ENCODE assay signal across 8 cellular contexts in genomic region chr9:78031826-78032598, GRCh38. TPM values are rescaled to one million over a fixed set of nuclear protein-coding genes. Genes with fewer than 3 reads are reported as not detected.
A peak's percentile ranks its signal among the peaks of the same experiment; 100 is the strongest.
DNase-seq lines count a peak whose midpoint lies in the region; ATAC-seq and TF ChIP-seq lines count a peak whose summit lies in the region.

No MANE protein-coding gene starts in this region.

- ATAC-seq in IMR-90 (ENCODE audit: low read depth) (peak; percentile 85), PC-3 (peak; percentile 74), HG03469 (IDR thresholded peaks at IDR 0.05; ENCODE audit: unreplicated experiment) (no peak)
- ATAC-seq in activated T-cell treated with anti-CD3 and anti-CD28 coated beads, Interleukin-2, amount 50 U/mL, for 4 hours, result peak; percentile 45 to 47

- BruUV-seq in IMR-90 (replicated peaks; lab: Mats Ljungman, UMichigan), result no TSS peak
- BruUV-seq in PC-3 (replicated peaks; lab: Mats Ljungman, UMichigan), result no TSS peak

- peak overlapping the region; percentile 87 for H3K14ac ChIP-seq in IMR-90 (replicated peaks; ENCODE audit: low read depth, low read length)

- peaks cover 0 to 26% of the 10 kb centered on the region in 2 experiments; a peak in 3 of 4 replicates for H3K79me1 ChIP-seq in IMR-90 (ENCODE audit: low read depth in 1 of 2, low read length in 2 of 2)

- 0% methylated on average over 36 of the region's 100 CpGs; no CpG with 5 or more reads in 1 of the 2 experiments for WGBS in IMR-90 (ENCODE audit: extremely low coverage in 2 of 2, insufficient read length in 1 of 2), 2 experiments

- peaks cover 12% of the 10 kb centered on the region for H3K79me2 ChIP-seq in PC-3 (ENCODE audit: low read length)

- no peak for TF ChIP-seq CTCF in IMR-90 (conservative IDR thresholded peaks at IDR 0.05; ENCODE audit: low read depth, low read length)
- TF ChIP-seq CTCF in PC-3 (conservative IDR thresholded peaks at IDR 0.05; ENCODE audit: low read depth, low read length), result no peak
- TF ChIP-seq CTCF in epithelial cell of proximal tubule (conservative IDR thresholded peaks at IDR 0.05; ENCODE audit: low read depth, low read length), result no peak

- no peak; the same call in 1 of the 2 replicates for TF ChIP-seq POLR2A in IMR-90 (IDR thresholded peaks at IDR 0.05; ENCODE audit: low read depth, low read length)

- peaks cover 0 to 5% (median 0%) of the 10 kb centered on the region in 8 donors for H3K9me3 Mint-ChIP-seq in CD4-positive, alpha-beta memory T cell
- no peaks in the 10 kb centered on the region for H3K9me3 Mint-ChIP-seq in activated T-cell treated with anti-CD3 and anti-CD28 coated beads, Interleukin-2, amount 50 U/mL, for 4 hours

- no peaks in the 10 kb centered on the region for H3K9me2 ChIP-seq in PC-3 (replicated peaks; ENCODE audit: low read length)

- no peak for TF ChIP-seq RAD21 in IMR-90 (IDR thresholded peaks at IDR 0.05; ENCODE audit: low read length)

- no peaks in the 10 kb centered on the region for H3K27me3 Mint-ChIP-seq in CD4-positive, alpha-beta memory T cell
- H3K27me3 Mint-ChIP-seq in activated T-cell treated with anti-CD3 and anti-CD28 coated beads, Interleukin-2, amount 50 U/mL, for 4 hours (ENCODE audit: low read depth), result peaks cover 2% of the 10 kb centered on the region

- intact Hi-C loops in CD4-positive, alpha-beta memory T cell (cut with micrococcal nuclease), result loop anchor here (1.0 to 10.0 kb wide), 4 partner anchors 125 to 855 kb away; partner anchors contain the start of genes CEP78 and VPS13A
- intact Hi-C loops in IMR-90 (cut with micrococcal nuclease) (loop anchor here (5.0 to 10.0 kb wide), 3 partner anchors 447 to 855 kb away; partner anchors contain the start of gene VPS13A), PC-3 (cut with micrococcal nuclease) (loop anchor here (10.0 kb wide), 1 partner anchor 183 kb away; no protein-coding TSS in a partner anchor)

- peak overlapping the region; percentile 56 for H3K27ac ChIP-seq in CD4-positive, alpha-beta memory T cell (ENCODE audit: low read depth, low read length)
- H3K27ac ChIP-seq in IMR-90 (ENCODE audit: insufficient read depth, low read length) (peak overlapping the region; percentile 84), PC-3 (ENCODE audit: low read length) (no peak overlapping the region)

- no peaks in the 10 kb centered on the region for H3K27me3 ChIP-seq in CD4-positive, alpha-beta memory T cell (ENCODE audit: insufficient read depth, low read length)
- H3K27me3 ChIP-seq in IMR-90 (ENCODE audit: control insufficient read depth, insufficient read depth, low read length) (no peaks in the 10 kb centered on the region), PC-3 (ENCODE audit: low read length) (peaks cover 5% of the 10 kb centered on the region; the same call in 1 of the 2 replicates)

- POLR2A ChIA-PET in CD4-positive, alpha-beta memory T cell (lab: Charles Lee; ENCODE audit: partially characterized antibody), result interaction anchor here (0.6 to 2.7 kb wide), 17 partner anchors 15 to 179 kb away, joined by 3 to 15 read pairs (median 3); no protein-coding TSS in a partner anchor
- POLR2A ChIA-PET in IMR-90 (lab: Charles Lee; ENCODE audit: unreplicated experiment) (no interaction called here), PC-3 (lab: Charles Lee; ENCODE audit: unreplicated experiment) (interaction anchor here (0.7 kb wide), 1 partner anchor 9 kb away, joined by 4 read pairs; no protein-coding TSS in a partner anchor)

- peak overlapping the region; percentile 75 for H4K5ac ChIP-seq in IMR-90 (ENCODE audit: low read depth, low read length)

- in situ Hi-C loops in IMR-90 (cut with MboI; ENCODE audit: low sequenced_read_pairs), result loop anchor here (10.0 kb wide), 2 partner anchors 597 to 857 kb away; partner anchors contain the start of gene VPS13A

- H2AK5ac ChIP-seq in IMR-90 (ENCODE audit: low read depth, low read length), result peak overlapping the region; percentile 12; the same call in 1 of the 2 replicates

- H2BK15ac ChIP-seq in IMR-90 (ENCODE audit: low read depth, low read length), result peak overlapping the region; percentile 82; the same call in 2 of the 3 replicates

- no peaks in the 10 kb centered on the region for H3K9me3 ChIP-seq in CD4-positive, alpha-beta memory T cell (ENCODE audit: control insufficient read depth in 1 of 2, low read length in 2 of 2)
- H3K9me3 ChIP-seq in IMR-90 (ENCODE audit: control insufficient read depth, insufficient read depth, low read length) (no peaks in the 10 kb centered on the region), PC-3 (ENCODE audit: low read length) (no peaks in the 10 kb centered on the region)

- H3K4ac ChIP-seq in IMR-90 (ENCODE audit: low read depth, low read length), result peak overlapping the region; percentile 71

- no peak overlapping the region for H2BK20ac ChIP-seq in IMR-90 (ENCODE audit: low read depth, low read length)

- peak overlapping the region; percentile 58; the same call in 1 of the 2 replicates for H2BK120ac ChIP-seq in IMR-90 (ENCODE audit: low read depth, low read length)

- H3K56ac ChIP-seq in IMR-90 (ENCODE audit: extremely low read depth, insufficient read depth, low read length), result peak overlapping the region; percentile 48

- peak overlapping the region; percentile 67 to 83 for H4K8ac ChIP-seq in IMR-90 (ENCODE audit: low read depth in 2 of 2, low read length in 2 of 2)

- H3K36me3 ChIP-seq in CD4-positive, alpha-beta memory T cell (ENCODE audit: insufficient read depth, low read length), result no peaks in the 10 kb centered on the region
- no peaks in the 10 kb centered on the region for H3K36me3 ChIP-seq in IMR-90 (ENCODE audit: control insufficient read depth, insufficient read depth, low read length)
- no peaks in the 10 kb centered on the region for H3K36me3 ChIP-seq in PC-3 (ENCODE audit: low read depth, low read length)

- H3K9me1 ChIP-seq in IMR-90 (ENCODE audit: insufficient read depth, low read length), result no peaks in the 10 kb centered on the region

- peak overlapping the region; percentile 78 for H4K91ac ChIP-seq in IMR-90 (ENCODE audit: insufficient read depth, low read depth, low read length)

- peak overlapping the region; percentile 81 for H3K23ac ChIP-seq in IMR-90 (ENCODE audit: low read depth, low read length)

- no peaks in the 10 kb centered on the region for H3F3A ChIP-seq in PC-3 (ENCODE audit: low read length, unreplicated experiment)

- H3K4me1 ChIP-seq in CD4-positive, alpha-beta memory T cell (ENCODE audit: insufficient read depth, low read length), result peaks cover 64% of the 10 kb centered on the region
- peaks cover 2% of the 10 kb centered on the region; the same call in 1 of the 2 replicates for H3K4me1 ChIP-seq in IMR-90 (ENCODE audit: control insufficient read depth, insufficient read depth, low read length)
- peaks cover 9% of the 10 kb centered on the region; the same call in 1 of the 2 replicates for H3K4me1 ChIP-seq in PC-3 (ENCODE audit: insufficient read depth, low read length)

- dilution Hi-C loops in IMR-90 (cut with HindIII; ENCODE audit: low sequenced_read_pairs, unreplicated experiment), result no loop called here

- H3K36me3 Mint-ChIP-seq in CD4-positive, alpha-beta memory T cell, result peaks cover 0 to 19% of the 10 kb centered on the region in 2 donors
- H3K36me3 Mint-ChIP-seq in activated T-cell treated with anti-CD3 and anti-CD28 coated beads, Interleukin-2, amount 50 U/mL, for 4 hours (ENCODE audit: insufficient read depth), result no peaks in the 10 kb centered on the region

- H3K9ac ChIP-seq in IMR-90 (ENCODE audit: low read depth, low read length) (peak overlapping the region; percentile 93), PC-3 (ENCODE audit: low read length) (peak overlapping the region; percentile 45; the same call in 1 of the 2 replicates)

- DNase-seq in CD4-positive, alpha-beta memory T cell, result peak; percentile 68 to 89 (median 74)
- DNase-seq in IMR-90, result peak; percentile 91
- peak; percentile 80 for DNase-seq in PC-3
- DNase-seq in activated T-cell treated with anti-CD3 and anti-CD28 coated beads, Interleukin-2, amount 50 U/mL, for 4 hours, result peak; percentile 76
- no peak for DNase-seq in epithelial cell of proximal tubule (ENCODE audit: low read depth)
- peak; percentile 83 for DNase-seq in middle frontal gyrus (ENCODE audit: extremely low spot score, low spot score)
- DNase-seq in stimulated activated CD8-positive, alpha-beta memory T cell treated with anti-CD3 and anti-CD28 coated beads, Interleukin-15, amount 100 ng/mL, for 4 hours (ENCODE audit: low read depth in 2 of 2), result peak; percentile 58 to 63

- peak overlapping the region; percentile 90 to 98 (median 93) for H3K4me3 Mint-ChIP-seq in CD4-positive, alpha-beta memory T cell
- H3K4me3 Mint-ChIP-seq in activated T-cell treated with anti-CD3 and anti-CD28 coated beads, Interleukin-2, amount 50 U/mL, for 4 hours, result peak overlapping the region; percentile 87

- H3K4me1 Mint-ChIP-seq in CD4-positive, alpha-beta memory T cell, result peaks cover 45 to 69% (median 56%) of the 10 kb centered on the region in 4 donors
- peaks cover 61% of the 10 kb centered on the region for H3K4me1 Mint-ChIP-seq in activated T-cell treated with anti-CD3 and anti-CD28 coated beads, Interleukin-2, amount 50 U/mL, for 4 hours (ENCODE audit: low read depth)

- H3K4me3 ChIP-seq in CD4-positive, alpha-beta memory T cell (ENCODE audit: low read length in 2 of 2), result peak overlapping the region; percentile 43 to 67
- peak overlapping the region; percentile 97 for H3K4me3 ChIP-seq in IMR-90 (ENCODE audit: insufficient read depth, low read depth, low read length)
- peak overlapping the region; percentile 65 for H3K4me3 ChIP-seq in PC-3 (ENCODE audit: low read length)
- peak overlapping the region; percentile 85 for H3K4me3 ChIP-seq in epithelial cell of proximal tubule (ENCODE audit: low read depth, low read length)

- peak overlapping the region; percentile 88 to 99 (median 95) for H3K27ac Mint-ChIP-seq in CD4-positive, alpha-beta memory T cell

- peak overlapping the region; percentile 69 for H2BK5ac ChIP-seq in IMR-90 (ENCODE audit: low read depth, low read length, poor library complexity, severe bottlenecking)

- peaks cover 24% of the 10 kb centered on the region; the same call in 1 of the 2 replicates for H4K20me1 ChIP-seq in IMR-90 (ENCODE audit: insufficient read depth, low read length)
- no peaks in the 10 kb centered on the region for H4K20me1 ChIP-seq in PC-3 (ENCODE audit: low read length)

- peak overlapping the region; percentile 95 for H3K4me2 ChIP-seq in IMR-90 (ENCODE audit: low read depth, low read length)
- peak overlapping the region; percentile 71 for H3K4me2 ChIP-seq in PC-3 (ENCODE audit: low read length)

- H2AK9ac ChIP-seq in IMR-90 (replicated peaks; ENCODE audit: low read depth, low read length, poor library complexity), result peak overlapping the region; percentile 56

- CTCF ChIA-PET in CD4-positive, alpha-beta memory T cell (lab: Charles Lee; ENCODE audit: partially characterized antibody), result interaction anchor here (0.6 to 5.9 kb wide), 6 partner anchors 22 to 338 kb away, joined by 3 to 129 read pairs (median 3); no protein-coding TSS in a partner anchor
- CTCF ChIA-PET in IMR-90 (lab: Yijun Ruan, JAX), result interaction anchor here (0.7 kb wide), 1 partner anchor 135 kb away, joined by 3 read pairs; no protein-coding TSS in a partner anchor
- CTCF ChIA-PET in PC-3 (lab: Charles Lee), result no interaction called here

- peak overlapping the region; percentile 86 for H3K18ac ChIP-seq in IMR-90 (ENCODE audit: low read depth, low read length)

- peak overlapping the region; percentile 88 for H2AFZ ChIP-seq in IMR-90 (replicated peaks; ENCODE audit: low read length, poor library complexity)
- H2AFZ ChIP-seq in PC-3 (ENCODE audit: low read length), result no peak overlapping the region

RNA-seq across cellular contexts. Expression of gene GNAQ, which starts 0.4 kb away (rescaled TPM):
- total RNA-seq in CD4-positive, alpha-beta memory T cell, result 10 to 100 TPM; 50.7 to 57.2 TPM
- polyA plus RNA-seq in CD4-positive, alpha-beta memory T cell, result 10 to 100 TPM in 1 of 2 donors, 1 to 10 TPM in 1; 6.9 to 18.4 TPM
- total RNA-seq in IMR-90 (2012; rRNA removed), result 50.7 and 63.6 TPM in 2 replicates
- polyA plus RNA-seq in IMR-90 (2012; rRNA removed), result 19.9 and 23.1 TPM in 2 replicates
- 2.8 and 3.8 TPM in 2 replicates for polyA plus RNA-seq in IMR-90 (2012; cell fraction: cytosol; rRNA removed)
- polyA plus RNA-seq in IMR-90 (2012; cell fraction: nucleus; rRNA removed; ENCODE audit: low replicate concordance), result 3.3 and 29.5 TPM in 2 replicates
- 0.51 and 0.86 TPM in 2 replicates for total RNA-seq in PC-3 (2014; rRNA removed)
- 10 to 100 TPM; 18.2 to 20.1 (median 18.9) TPM for total RNA-seq in activated T-cell treated with anti-CD3 and anti-CD28 coated beads, Interleukin-2, amount 50 U/mL, for 4 hours
- total RNA-seq in epithelial cell of proximal tubule, result 19.0 and 20.6 TPM in 2 replicates

Comparison
In these comparisons a context has a peak if more than half of its experiments do, and no peak if none do; other contexts are left out.
1. RNA of gene GNAQ, which starts 0.4 kb away (total RNA-seq): 50.7 to 57.2 TPM in CD4-positive, alpha-beta memory T cell, 50.7 to 63.6 TPM in IMR-90, 19.0 to 20.6 TPM in epithelial cell of proximal tubule and 18.2 to 20.1 TPM in activated T-cell treated with anti-CD3 and anti-CD28 coated beads, Interleukin-2, amount 50 U/mL, for 4 hours; 0.51 to 0.86 TPM in PC-3; every median in the first group is over 10 times any median in the second.
2. Peak in every context shown above with its lines, with median percentiles within 50 percentile points of each other: H3K4me3 ChIP-seq.